Comparison of ENCODE assay signal across 8 cellular contexts in genomic region chr1:180502361-180503273, GRCh38. TPM values are rescaled to one million over a fixed set of nuclear protein-coding genes. Genes with fewer than 3 reads are reported as not detected.
DNase-seq lines count a peak whose midpoint lies in the region; ATAC-seq and TF ChIP-seq lines count a peak whose summit lies in the region.

A gene with protein sequence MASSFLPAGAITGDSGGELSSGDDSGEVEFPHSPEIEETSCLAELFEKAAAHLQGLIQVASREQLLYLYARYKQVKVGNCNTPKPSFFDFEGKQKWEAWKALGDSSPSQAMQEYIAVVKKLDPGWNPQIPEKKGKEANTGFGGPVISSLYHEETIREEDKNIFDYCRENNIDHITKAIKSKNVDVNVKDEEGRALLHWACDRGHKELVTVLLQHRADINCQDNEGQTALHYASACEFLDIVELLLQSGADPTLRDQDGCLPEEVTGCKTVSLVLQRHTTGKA (minus strand): TSS chr1:180502577. CDS start chr1:180502266, 311 bp downstream.

- DNase-seq in AG09319 (ENCODE audit: extremely low read depth, low read depth) (peak; percentile 67), NCI-H2196 treated with DMSO at 0.1 percent for 48 hours (lab: John Stamatoyannopoulos, UW; ENCODE audit: unreplicated experiment) (peak; percentile 72), activated B cell treated with CpG ODN at 0.5 μM for 24 hours (peak; percentile 82), cardiac fibroblast (ENCODE audit: low read depth in 2 of 2) (peak; percentile 90 to 91), iris pigment epithelial cell (ENCODE audit: low read depth) (peak; percentile 90)
- peak; percentile 83 for DNase-seq in stimulated activated CD4-positive, alpha-beta T cell treated with anti-CD3 and anti-CD28 coated beads, Interleukin-12 subunit alpha, Interleukin-12 subunit beta, amount 100 ng/mL, for 4 hours

- H3K27ac Mint-ChIP-seq in activated B cell treated with CpG ODN at 0.5 μM for 24 hours = peak within 1 kb of the TSS; percentile 98

- peak within 1 kb of the TSS; percentile 96 for H3K4me3 Mint-ChIP-seq in activated B cell treated with CpG ODN at 0.5 μM for 24 hours

- POLR2A ChIA-PET in activated B cell treated with CpG ODN at 0.5 μM for 24 hours (lab: Charles Lee) = interaction anchor here (0.5 to 2.3 kb wide), 22 partner anchors 9 to 1138 kb away, joined by 3 to 15 read pairs (median 4); partner anchors contain the start of genes AXDND1, QSOX1, STX6 and XPR1

- no peak; the same call in none of the 2 replicates for TF ChIP-seq CTCF in AG09319 (IDR thresholded peaks at IDR 0.05; ENCODE audit: low read depth, low read length)
- TF ChIP-seq CTCF in activated B cell treated with CpG ODN at 0.5 μM for 24 hours (IDR thresholded peaks at IDR 0.05) = no peak
- TF ChIP-seq CTCF in cardiac fibroblast (IDR thresholded peaks at IDR 0.05; ENCODE audit: low read depth, low read length) = peak; percentile 13

- no peaks in the 10 kb centered on the region for H3K27me3 Mint-ChIP-seq in activated B cell treated with CpG ODN at 0.5 μM for 24 hours

- peak within 1 kb of the TSS; percentile 62 to 92 for H3K4me3 ChIP-seq in cardiac fibroblast (replicated peaks in 1 of 2; ENCODE audit: low read depth in 2 of 2, low read length in 2 of 2)

- peak; percentile 77 for ATAC-seq in GM18873 (IDR thresholded peaks at IDR 0.05; ENCODE audit: low FRiP score, unreplicated experiment)
- peak; percentile 87 for ATAC-seq in HG03135 (IDR thresholded peaks at IDR 0.05; ENCODE audit: unreplicated experiment)
- peak; percentile 83 for ATAC-seq in activated B cell treated with CpG ODN at 0.5 μM for 24 hours (ENCODE audit: low read depth)

- CTCF ChIA-PET in activated B cell treated with CpG ODN at 0.5 μM for 24 hours (lab: Charles Lee) = interaction anchor here (0.8 to 2.1 kb wide), 5 partner anchors 13 to 129 kb away, joined by 3 to 6 read pairs (median 4); partner anchors contain the start of gene XPR1

- intact Hi-C loops in activated B cell treated with CpG ODN at 0.5 μM for 24 hours (cut with micrococcal nuclease) = loop anchor here (1.0 to 10.0 kb wide), 11 partner anchors 13 to 1892 kb away; partner anchors contain the start of genes GLUL, QSOX1, STX6 and TOR1AIP1

- no peaks in the 10 kb centered on the region for H3K9me3 Mint-ChIP-seq in activated B cell treated with CpG ODN at 0.5 μM for 24 hours

- peaks cover 30% of the 10 kb centered on the region for H3K4me1 Mint-ChIP-seq in activated B cell treated with CpG ODN at 0.5 μM for 24 hours

- peaks cover 18% of the 10 kb centered on the region for H3K36me3 Mint-ChIP-seq in activated B cell treated with CpG ODN at 0.5 μM for 24 hours (ENCODE audit: low read depth)

RNA-seq across cellular contexts. Expression of the gene that starts here (rescaled TPM):
- 55.4 and 61.5 TPM in 2 replicates for total RNA-seq in activated B cell treated with CpG ODN at 0.5 μM for 24 hours

Comparison
In these comparisons a context has a peak if more than half of its experiments do, and no peak if none do; other contexts are left out.
1. Peak in every context shown above with its lines: DNase-seq, ATAC-seq and H3K4me3 ChIP-seq.